In the genomic region with DNA sequence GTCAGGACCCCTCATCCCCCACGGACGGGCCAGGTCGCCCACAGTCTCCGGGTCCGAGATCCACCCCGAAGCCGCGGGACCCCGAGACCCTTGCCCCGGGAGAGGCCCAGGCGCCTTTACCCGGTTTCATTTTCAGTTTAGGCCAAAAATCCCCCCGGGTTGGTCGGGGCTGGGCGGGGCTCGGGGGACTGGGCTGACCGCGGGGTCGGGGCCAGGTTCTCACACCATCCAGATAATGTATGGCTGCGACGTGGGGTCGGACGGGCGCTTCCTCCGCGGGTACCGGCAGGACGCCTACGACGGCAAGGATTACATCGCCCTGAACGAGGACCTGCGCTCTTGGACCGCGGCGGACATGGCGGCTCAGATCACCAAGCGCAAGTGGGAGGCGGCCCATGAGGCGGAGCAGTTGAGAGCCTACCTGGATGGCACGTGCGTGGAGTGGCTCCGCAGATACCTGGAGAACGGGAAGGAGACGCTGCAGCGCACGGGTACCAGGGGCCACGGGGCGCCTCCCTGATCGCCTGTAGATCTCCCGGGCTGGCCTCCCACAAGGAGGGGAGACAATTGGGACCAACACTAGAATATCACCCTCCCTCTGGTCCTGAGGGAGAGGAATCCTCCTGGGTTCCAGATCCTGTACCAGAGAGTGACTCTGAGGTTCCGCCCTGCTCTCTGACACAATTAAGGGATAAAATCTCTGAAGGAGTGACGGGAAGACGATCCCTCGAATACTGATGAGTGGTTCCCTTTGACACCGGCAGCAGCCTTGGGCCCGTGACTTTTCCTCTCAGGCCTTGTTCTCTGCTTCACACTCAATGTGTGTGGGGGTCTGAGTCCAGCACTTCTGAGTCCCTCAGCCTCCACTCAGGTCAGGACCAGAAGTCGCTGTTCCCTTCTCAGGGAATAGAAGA, we compare ENCODE assay signal across 8 cellular contexts. TPM values are rescaled to one million over a fixed set of nuclear protein-coding genes. Genes with fewer than 3 reads are reported as not detected.
DNase-seq lines count a peak whose midpoint lies in the region; ATAC-seq and FAIRE-seq lines count a peak whose summit lies in the region.

No MANE protein-coding gene starts in this region.

- no peaks in the 10 kb centered on the region for H3K4me1 ChIP-seq in right cardiac atrium (ENCODE audit: control insufficient read depth, insufficient read depth, low read length)
- peaks cover 0 to 10% of the 10 kb centered on the region in 2 donors for H3K4me1 ChIP-seq in small intestine (ENCODE audit: control insufficient read depth in 2 of 2, insufficient read depth in 1 of 2, low read depth in 1 of 2, low read length in 1 of 2)

- no peaks in the 10 kb centered on the region for H3K27me3 ChIP-seq in right cardiac atrium (ENCODE audit: control insufficient read depth, insufficient read depth)
- no peaks in the 10 kb centered on the region for H3K27me3 ChIP-seq in small intestine (ENCODE audit: control insufficient read depth in 2 of 2, insufficient read depth in 2 of 2, low read length in 2 of 2)

- peaks cover 56% of the 10 kb centered on the region for H3K36me3 Mint-ChIP-seq in activated T-helper 17 cell treated with anti-CD3 and anti-CD28 coated beads, Interleukin-2, amount 50 U/mL, for 72 hours (ENCODE audit: low read depth)

- FAIRE-seq in small intestine (lab: Jason Lieb, UNC) = no peak

- no peaks in the 10 kb centered on the region for H3K9me3 Mint-ChIP-seq in activated T-helper 17 cell treated with anti-CD3 and anti-CD28 coated beads, Interleukin-2, amount 50 U/mL, for 72 hours

- DNase-seq in COLO668 (lab: John Stamatoyannopoulos, UW; ENCODE audit: unreplicated experiment) (peak; percentile 10), right cardiac atrium (peak in 2 of 3 donors; percentile 60 to 77), small intestine (peak; percentile 25), NCI-H82 treated with DMSO at 0.1 percent for 48 hours (lab: John Stamatoyannopoulos, UW; ENCODE audit: unreplicated experiment) (no peak)

- ATAC-seq in HG02970 (IDR thresholded peaks at IDR 0.05; ENCODE audit: low FRiP score, unreplicated experiment) = peak; percentile 2
- peak; percentile 3 for ATAC-seq in activated T-helper 17 cell treated with anti-CD3 and anti-CD28 coated beads, Interleukin-2, amount 50 U/mL, for 72 hours (replicated peaks)
- ATAC-seq in right cardiac atrium = peak in 1 of 2 donors; percentile 20
- no peak for ATAC-seq in GM18867 (IDR thresholded peaks at IDR 0.05; ENCODE audit: unreplicated experiment)
- ATAC-seq in HG03196 (IDR thresholded peaks at IDR 0.05; ENCODE audit: unreplicated experiment) = no peak

- intact Hi-C loops in right cardiac atrium (cut with DNase I) = loop anchor here in 2 of 4 donors (5.0 kb wide), 1 partner anchor 34 kb away; no protein-coding TSS in a partner anchor

- H3K4me3 ChIP-seq in right cardiac atrium (ENCODE audit: low read length) (peak overlapping the region; percentile 46), small intestine (ENCODE audit: low read depth in 1 of 2, low read length in 2 of 2) (peak overlapping the region; percentile 93 to 98)

- peaks cover 3 to 8% of the 10 kb centered on the region in 2 donors for H3K36me3 ChIP-seq in small intestine (ENCODE audit: control insufficient read depth in 2 of 2, insufficient read depth in 2 of 2, low read length in 2 of 2)

- H3K27me3 Mint-ChIP-seq in activated T-helper 17 cell treated with anti-CD3 and anti-CD28 coated beads, Interleukin-2, amount 50 U/mL, for 72 hours = no peaks in the 10 kb centered on the region

- peak overlapping the region; percentile 60 for H3K27ac ChIP-seq in right cardiac atrium (ENCODE audit: low read length)
- peak overlapping the region; percentile 91 to 97 for H3K27ac ChIP-seq in small intestine (ENCODE audit: low read depth in 1 of 2, low read length in 1 of 2)

- 27% methylated on average over 58 of the region's 58 CpGs for WGBS in right cardiac atrium
- 10 to 15% (median 12%) methylated on average over 43 to 58 of the region's 58 CpGs for WGBS in small intestine, 3 donors

- peaks cover 20% of the 10 kb centered on the region for H3K4me1 Mint-ChIP-seq in activated T-helper 17 cell treated with anti-CD3 and anti-CD28 coated beads, Interleukin-2, amount 50 U/mL, for 72 hours

- peak overlapping the region; percentile 99 for H3K4me3 Mint-ChIP-seq in activated T-helper 17 cell treated with anti-CD3 and anti-CD28 coated beads, Interleukin-2, amount 50 U/mL, for 72 hours

- H3K9me3 ChIP-seq in right cardiac atrium (ENCODE audit: control insufficient read depth, low read length) (no peaks in the 10 kb centered on the region), small intestine (ENCODE audit: control insufficient read depth, low read depth) (no peaks in the 10 kb centered on the region)

- H3K27ac Mint-ChIP-seq in activated T-helper 17 cell treated with anti-CD3 and anti-CD28 coated beads, Interleukin-2, amount 50 U/mL, for 72 hours = peak overlapping the region; percentile 100

RNA-seq across cellular contexts. Expression of gene HLA-A, which starts 1.0 kb away (rescaled TPM):
- total RNA-seq in activated T-helper 17 cell treated with anti-CD3 and anti-CD28 coated beads, Interleukin-2, amount 50 U/mL, for 72 hours = 1,000 to 10,000 TPM; 1,094 to 1,926 TPM
- 100 to 1,000 TPM; 215 to 449 (median 319) TPM for total RNA-seq in right cardiac atrium
- polyA plus RNA-seq in right cardiac atrium = 287 TPM
- polyA plus RNA-seq in small intestine = 1,000 to 10,000 TPM in 2 of 3 donors, 100 to 1,000 TPM in 1; 844 to 1,584 (median 1,194) TPM

Comparison
In these comparisons a context has a peak if more than half of its experiments do, and no peak if none do; other contexts are left out.
1. ATAC-seq: peak in HG02970 (single experiment) and activated T-helper 17 cell treated with anti-CD3 and anti-CD28 coated beads, Interleukin-2, amount 50 U/mL, for 72 hours (single experiment); none in GM18867 (single experiment) and HG03196 (single experiment).